8 cellular contexts compared by ENCODE assay signal in genomic region chr14:89040438-89041244, GRCh38.
DNase-seq lines count a peak whose midpoint lies in the region; ATAC-seq lines count a peak whose summit lies in the region.

No MANE protein-coding gene starts in this region.

- H3K27ac ChIP-seq in SJSA1 (peak overlapping the region; percentile 79), subcutaneous abdominal adipose tissue (ENCODE audit: low read depth, low read length) (peak overlapping the region; percentile 91)

- H3K36me3 ChIP-seq in SJSA1 = no peaks in the 10 kb centered on the region
- H3K36me3 ChIP-seq in subcutaneous abdominal adipose tissue (ENCODE audit: control insufficient read depth in 5 of 5, insufficient read depth in 5 of 5, low read length in 5 of 5) = no peaks in the 10 kb centered on the region

- in situ Hi-C loops in Caki2 (cut with HindIII; ENCODE audit: low pct_unique_long_range_greater_than_20kb, low sequenced_read_pairs) = no loop called here

- H3K9ac ChIP-seq in subcutaneous abdominal adipose tissue (ENCODE audit: low read length in 5 of 5) = peak overlapping the region in 4 of 5 donors; percentile 46 to 69 (median 61)

- no peaks in the 10 kb centered on the region for H3K9me3 ChIP-seq in SJSA1 (replicated peaks)
- H3K9me3 ChIP-seq in subcutaneous abdominal adipose tissue (ENCODE audit: control insufficient read depth in 5 of 5, low read length in 5 of 5) = peaks cover 0 to 5% (median 0%) of the 10 kb centered on the region in 5 donors

- peaks cover 16% of the 10 kb centered on the region for H3K4me1 ChIP-seq in SJSA1 (replicated peaks)
- peaks cover 7 to 19% (median 14%) of the 10 kb centered on the region in 5 donors for H3K4me1 ChIP-seq in subcutaneous abdominal adipose tissue (ENCODE audit: control insufficient read depth in 5 of 5, insufficient read depth in 5 of 5, low read length in 5 of 5)

- DNase-seq in Caki2 (ENCODE audit: low read depth) (peak; percentile 85), M059J (ENCODE audit: low read depth) (peak; percentile 88), SJSA1 (ENCODE audit: low read depth in 1 of 2, low spot score in 2 of 2) (peak; percentile 79 to 92), foreskin melanocyte (peak; percentile 61), non-pigmented ciliary epithelial cell (ENCODE audit: low read depth) (peak; percentile 67)
- DNase-seq in activated naive CD4-positive, alpha-beta T cell treated with Interleukin-2 at 50 U/mL for 16 hours = peak; percentile 81

- H3K4me3 ChIP-seq in SJSA1 = peak overlapping the region; percentile 34
- peak overlapping the region; percentile 38 to 66 (median 60) for H3K4me3 ChIP-seq in subcutaneous abdominal adipose tissue (ENCODE audit: low read depth in 1 of 5, low read length in 5 of 5)

- H3K27me3 ChIP-seq in SJSA1 (replicated peaks) = no peaks in the 10 kb centered on the region
- H3K27me3 ChIP-seq in subcutaneous abdominal adipose tissue (ENCODE audit: control insufficient read depth in 5 of 5, insufficient read depth in 4 of 5, low read length in 5 of 5) = no peaks in the 10 kb centered on the region

- peak; percentile 93 for ATAC-seq in GM21723 (IDR thresholded peaks at IDR 0.05; ENCODE audit: unreplicated experiment)

Comparison
In these comparisons a context has a peak if more than half of its experiments do, and no peak if none do; other contexts are left out.
1. Peak in every context shown above with its lines: DNase-seq, ATAC-seq, H3K4me3 ChIP-seq and H3K27ac ChIP-seq.